22 cellular contexts compared by ENCODE assay signal in genomic region chr1:44108241-44108640, GRCh38. TPM values are rescaled to one million over a fixed set of nuclear protein-coding genes. Genes with fewer than 3 reads are reported as not detected.
DNase-seq lines count a peak whose midpoint lies in the region; ATAC-seq, FAIRE-seq and TF ChIP-seq lines count a peak whose summit lies in the region.
"Had no signal": no experiment of that assay in that cellular context is flagged by ENCODE, and none has a peak within 500 bp of the region (broad histone marks: within the 10 kb centered on the region; RNA-seq: fewer than 3 reads in every experiment).

No MANE protein-coding gene starts in this region.

- H3K27me3 ChIP-seq in IMR-90 (ENCODE audit: control insufficient read depth, insufficient read depth, low read length), result no peaks in the 10 kb centered on the region; the same call in 1 of the 2 replicates
- peaks cover 34 to 40% of the 10 kb centered on the region in 2 experiments for H3K27me3 ChIP-seq in K562 (ENCODE audit: control insufficient read depth in 2 of 2, insufficient read depth in 2 of 2, low read length in 2 of 2)
- H3K27me3 ChIP-seq: upper lobe of left lung had no signal

- H4K20me1 ChIP-seq in IMR-90 (ENCODE audit: insufficient read depth, low read length) (no peaks in the 10 kb centered on the region), K562 (replicated peaks; ENCODE audit: control insufficient read depth, insufficient read depth, low read length) (no peaks in the 10 kb centered on the region; the same call in 1 of the 2 replicates), OCI-LY7 (ENCODE audit: insufficient read depth, low read length) (no peaks in the 10 kb centered on the region)

- no peak overlapping the region for H2AK5ac ChIP-seq in IMR-90 (ENCODE audit: low read depth, low read length)

- TF ChIP-seq RAD21 in IMR-90 (IDR thresholded peaks at IDR 0.05; ENCODE audit: low read length) (no peak), K562 (CRISPR knock-in tag; conservative IDR thresholded peaks at IDR 0.05 in 1 of 2, IDR thresholded peaks at IDR 0.05 in 1 of 2) (no peak)

- peak overlapping the region; percentile 55 for H2AFZ ChIP-seq in IMR-90 (replicated peaks; ENCODE audit: low read length, poor library complexity)
- H2AFZ ChIP-seq in K562 (ENCODE audit: low read depth, low read length), result no peak overlapping the region
- H2AFZ ChIP-seq in OCI-LY7 (ENCODE audit: low read length), result no peak overlapping the region

- H3K9me2 ChIP-seq in OCI-LY7 (ENCODE audit: insufficient read depth, low read length), result no peaks in the 10 kb centered on the region

- in situ Hi-C loops in IMR-90 (cut with MboI; ENCODE audit: low sequenced_read_pairs) (no loop called here), K562 (cut with MboI) (no loop called here)

- no peaks in the 10 kb centered on the region for H3K36me3 ChIP-seq in IMR-90 (ENCODE audit: control insufficient read depth, insufficient read depth, low read length)
- no peaks in the 10 kb centered on the region for H3K36me3 ChIP-seq in K562 (ENCODE audit: control insufficient read depth, insufficient read depth, low read length)
- no peaks in the 10 kb centered on the region for H3K36me3 ChIP-seq in OCI-LY7 (ENCODE audit: insufficient read depth, low read length)
- H3K36me3 ChIP-seq: left ventricle myocardium inferior, spleen, upper lobe of left lung had no signal

- H3K14ac ChIP-seq in IMR-90 (replicated peaks; ENCODE audit: low read depth, low read length), result 0 out of 2 replicates have a peak overlapping the region, but pooled peaks have one; percentile 3

- no peak overlapping the region for H2BK120ac ChIP-seq in IMR-90 (ENCODE audit: low read depth, low read length)

- no peak overlapping the region for H3K9ac ChIP-seq in IMR-90 (ENCODE audit: low read depth, low read length)
- H3K9ac ChIP-seq in K562 (ENCODE audit: insufficient read depth in 1 of 2, low read depth in 2 of 2, low read length in 2 of 2), result no peak overlapping the region

- H3K9me1 ChIP-seq in IMR-90 (ENCODE audit: insufficient read depth, low read length), result no peaks in the 10 kb centered on the region
- no peaks in the 10 kb centered on the region for H3K9me1 ChIP-seq in K562 (ENCODE audit: control insufficient read depth, insufficient read depth, low read length)

- no peaks in the 10 kb centered on the region for H3K79me2 ChIP-seq in K562 (ENCODE audit: control insufficient read depth, insufficient read depth, low read length)
- H3K79me2 ChIP-seq in OCI-LY7 (ENCODE audit: insufficient read depth, low read depth, low read length), result no peaks in the 10 kb centered on the region

- H4K5ac ChIP-seq in IMR-90 (ENCODE audit: low read depth, low read length), result no peak overlapping the region

- no peak for TF ChIP-seq POLR2A in IMR-90 (IDR thresholded peaks at IDR 0.05; ENCODE audit: low read depth, low read length)
- TF ChIP-seq POLR2A in K562 (conservative IDR thresholded peaks at IDR 0.05), result no peak

- CTCF ChIA-PET in IMR-90 (lab: Yijun Ruan, JAX), result interaction anchor here (1.0 to 1.1 kb wide), 2 partner anchors 60 to 566 kb away, joined by 3 read pairs; partner anchors contain the start of genes ARMH1 and TMEM53
- CTCF ChIA-PET in K562 (lab: Yijun Ruan, JAX; ENCODE audit: low intra/inter-chr PET ratio), result no interaction called here
- CTCF ChIA-PET in OCI-LY7 (lab: Charles Lee; ENCODE audit: unreplicated experiment), result no interaction called here

- no peak overlapping the region for H2BK20ac ChIP-seq in IMR-90 (ENCODE audit: low read depth, low read length)

- H3K23ac ChIP-seq in IMR-90 (ENCODE audit: low read depth, low read length), result no peak overlapping the region

- no CpG with 5 or more reads among the region's 1 CpG for WGBS in IMR-90 (ENCODE audit: extremely low coverage in 2 of 2, insufficient read length in 1 of 2), 2 experiments
- WGBS in K562 (ENCODE audit: insufficient coverage, low coverage, missing lambda C conversion rate), result 5% methylated on average over 1 of the region's 1 CpG

- no peak overlapping the region for H2BK15ac ChIP-seq in IMR-90 (ENCODE audit: low read depth, low read length)

- H2AK9ac ChIP-seq in IMR-90 (replicated peaks; ENCODE audit: low read depth, low read length, poor library complexity), result no peak overlapping the region

- H3K4me3 Mint-ChIP-seq in CD14-positive monocyte, result no peak overlapping the region
- H3K4me3 Mint-ChIP-seq: activated CD8-positive, alpha-beta T cell treated with anti-CD3 and anti-CD28 coated beads, Interleukin-2, amount 10 ng/mL, durations not matched to agents 7 days and 5 days; dendritic cell treated with granulocyte-macrophage colony-stimulating factor and Interleukin-4, amounts not matched to agents 40 ng/mL and 50 ng/mL, for 4 days; T-cell had no signal

- no peak overlapping the region for H2BK5ac ChIP-seq in IMR-90 (ENCODE audit: low read depth, low read length, poor library complexity, severe bottlenecking)

- H3K27ac ChIP-seq in IMR-90 (ENCODE audit: insufficient read depth, low read length), result no peak overlapping the region
- no peak overlapping the region for H3K27ac ChIP-seq in K562 (ENCODE audit: extremely low read depth, low read depth, low read length)
- no peak overlapping the region for H3K27ac ChIP-seq in OCI-LY7 (ENCODE audit: low read depth, low read length, poor library complexity, severe bottlenecking)
- H3K27ac ChIP-seq: left ventricle myocardium inferior, spleen, upper lobe of left lung had no signal

- no peak for FAIRE-seq in K562 (lab: Jason Lieb, UNC)

- no peak overlapping the region for H4K8ac ChIP-seq in IMR-90 (ENCODE audit: low read depth in 2 of 2, low read length in 2 of 2)

- DNase-seq in AG08396 (ENCODE audit: low spot score) (peak; percentile 78), IMR-90 (peak; percentile 67), K562 (ENCODE audit: extremely low read depth in 1 of 4, low spot score in 3 of 4) (no peak), kidney glomerular epithelial cell (lab: John Stamatoyannopoulos, UW) (peak; percentile 56), NCI-H187 (lab: John Stamatoyannopoulos, UW) (no peak), OCI-LY7 (ENCODE audit: low spot score) (no peak), CD14-positive monocyte (ENCODE audit: low spot score) (no peak)
- DNase-seq: activated CD8-positive, alpha-beta T cell treated with anti-CD3 and anti-CD28 coated beads, Interleukin-2, amount 10 ng/mL, durations not matched to agents 7 days and 5 days; AML-193; DMS 273 treated with DMSO at 0.1 percent for 48 hours; left ventricle myocardium inferior; MM.1S; NCI-H2029; NCI-H526; spleen; stimulated activated naive CD4-positive, alpha-beta T cell; T-cell; upper lobe of left lung had no signal

- no peak overlapping the region for H3K56ac ChIP-seq in IMR-90 (ENCODE audit: extremely low read depth, insufficient read depth, low read length)

- intact Hi-C loops in IMR-90 (cut with micrococcal nuclease) (no loop called here), K562 (cut with micrococcal nuclease) (no loop called here), OCI-LY7 (cut with micrococcal nuclease; ENCODE audit: unreplicated experiment) (no loop called here), CD14-positive monocyte (cut with micrococcal nuclease) (no loop called here)

- H3K9me3 ChIP-seq in IMR-90 (ENCODE audit: control insufficient read depth, insufficient read depth, low read length) (no peaks in the 10 kb centered on the region), K562 (replicated peaks; ENCODE audit: control insufficient read depth, insufficient read depth, low read depth, low read length) (no peaks in the 10 kb centered on the region), OCI-LY7 (ENCODE audit: low read length) (no peaks in the 10 kb centered on the region)
- H3K9me3 ChIP-seq: left ventricle myocardium inferior, spleen, upper lobe of left lung had no signal

- peak; percentile 79 for ATAC-seq in IMR-90 (ENCODE audit: low read depth)
- no peak for ATAC-seq in K562
- ATAC-seq in HG02973 (IDR thresholded peaks at IDR 0.05; ENCODE audit: unreplicated experiment), result no peak
- ATAC-seq: activated CD8-positive, alpha-beta T cell treated with anti-CD3 and anti-CD28 coated beads, Interleukin-2, amount 10 ng/mL, durations not matched to agents 7 days and 5 days; Panc1; T-cell had no signal

- H3K4me1 ChIP-seq in IMR-90 (ENCODE audit: control insufficient read depth, insufficient read depth, low read length) (no peaks in the 10 kb centered on the region), K562 (replicated peaks in 1 of 2; ENCODE audit: control insufficient read depth in 2 of 2, insufficient read depth in 2 of 2, low read length in 2 of 2) (peaks cover 4 to 8% of the 10 kb centered on the region in 2 experiments; a peak in 3 of 5 replicates), OCI-LY7 (ENCODE audit: insufficient read depth, low read length, poor library complexity, severe bottlenecking) (no peaks in the 10 kb centered on the region)
- H3K4me1 ChIP-seq: left ventricle myocardium inferior, spleen, upper lobe of left lung had no signal

- no peak for TF ChIP-seq EP300 in K562 (IDR thresholded peaks at IDR 0.05; ENCODE audit: low read length)

- H3K4ac ChIP-seq in IMR-90 (ENCODE audit: low read depth, low read length), result no peak overlapping the region

- POLR2A ChIA-PET in IMR-90 (lab: Charles Lee; ENCODE audit: unreplicated experiment) (interaction anchor here (1.1 kb wide), 1 partner anchor 104 kb away, joined by 3 read pairs; no protein-coding TSS in a partner anchor), K562 (lab: Yijun Ruan, JAX) (interaction anchor here (0.7 to 1.6 kb wide), 6 partner anchors 9 to 247 kb away, joined by 3 to 7 read pairs (median 3); no protein-coding TSS in a partner anchor), OCI-LY7 (lab: Charles Lee) (interaction anchor here (0.7 kb wide), 1 partner anchor 119 kb away, joined by 5 read pairs; no protein-coding TSS in a partner anchor)

- H3K27ac Mint-ChIP-seq in CD14-positive monocyte, result no peak overlapping the region
- H3K27ac Mint-ChIP-seq: activated CD8-positive, alpha-beta T cell treated with anti-CD3 and anti-CD28 coated beads, Interleukin-2, amount 10 ng/mL, durations not matched to agents 7 days and 5 days; activated T-helper 2 cell treated with anti-CD3 and anti-CD28 coated beads, Interferon-gamma antibody, Interleukin-2, Interleukin-4, amounts not matched to agents 10 μg/mL and 5 μg/mL and 100 μg/mL, durations not matched to agents 14 hours and 24 hours and 36 hours; dendritic cell treated with granulocyte-macrophage colony-stimulating factor and Interleukin-4, amounts not matched to agents 40 ng/mL and 50 ng/mL, for 4 days; T-cell had no signal

- peaks cover 0 to 1% (median 0%) of the 10 kb centered on the region in 7 donors for H3K9me3 Mint-ChIP-seq in CD14-positive monocyte
- H3K9me3 Mint-ChIP-seq: activated T-helper 2 cell treated with anti-CD3 and anti-CD28 coated beads, Interferon-gamma antibody, Interleukin-2, Interleukin-4, amounts not matched to agents 10 μg/mL and 5 μg/mL and 100 μg/mL, durations not matched to agents 14 hours and 24 hours and 36 hours; dendritic cell treated with granulocyte-macrophage colony-stimulating factor and Interleukin-4, amounts not matched to agents 40 ng/mL and 50 ng/mL, for 4 days; T-cell had no signal

- BruUV-seq in IMR-90 (replicated peaks; lab: Mats Ljungman, UMichigan) (no TSS peak), K562 (replicated peaks; lab: Mats Ljungman, UMichigan) (no TSS peak), OCI-LY7 (replicated peaks; lab: Mats Ljungman, UMichigan) (no TSS peak)

- TF ChIP-seq CTCF in IMR-90 (conservative IDR thresholded peaks at IDR 0.05; ENCODE audit: low read depth, low read length) (no peak), K562 (IDR thresholded peaks at IDR 0.05 in 2 of 3, conservative IDR thresholded peaks at IDR 0.05 in 1 of 3; ENCODE audit: insufficient read depth in 2 of 3, low read depth in 1 of 3, low read length in 3 of 3) (no peak), OCI-LY7 (conservative IDR thresholded peaks at IDR 0.05; ENCODE audit: low read length) (no peak), CD14-positive monocyte (IDR thresholded peaks at IDR 0.05) (no peak)

- peaks cover 4 to 14% (median 6%) of the 10 kb centered on the region in 3 donors for H3K27me3 Mint-ChIP-seq in CD14-positive monocyte (ENCODE audit: low read depth in 3 of 3)

- no peaks in the 10 kb centered on the region for H3K4me1 Mint-ChIP-seq in CD14-positive monocyte
- H3K4me1 Mint-ChIP-seq: T-cell had no signal

- no peak overlapping the region for H3K18ac ChIP-seq in IMR-90 (ENCODE audit: low read depth, low read length)

- H3K4me2 ChIP-seq in IMR-90 (ENCODE audit: low read depth, low read length) (no peak overlapping the region), K562 (ENCODE audit: insufficient read depth, low read length) (no peak overlapping the region), OCI-LY7 (ENCODE audit: low read length) (no peak overlapping the region)

- no peaks in the 10 kb centered on the region for H3K79me1 ChIP-seq in IMR-90 (ENCODE audit: low read depth in 1 of 2, low read length in 2 of 2)

- no peaks in the 10 kb centered on the region for H3K36me3 Mint-ChIP-seq in CD14-positive monocyte
- H3K36me3 Mint-ChIP-seq: T-cell had no signal

- H3K4me3 ChIP-seq in IMR-90 (ENCODE audit: insufficient read depth, low read depth, low read length) (no peak overlapping the region), K562 (no peak overlapping the region), OCI-LY7 (ENCODE audit: low read depth, low read length, poor library complexity, severe bottlenecking) (no peak overlapping the region)
- H3K4me3 ChIP-seq: left ventricle myocardium inferior, spleen, upper lobe of left lung had no signal

- no peak overlapping the region for H4K91ac ChIP-seq in IMR-90 (ENCODE audit: insufficient read depth, low read depth, low read length)

- dilution Hi-C loops in IMR-90 (cut with HindIII; ENCODE audit: low sequenced_read_pairs, unreplicated experiment), result no loop called here

RNA-seq across cellular contexts. Expression of gene KLF17, which starts 10.4 kb away (rescaled TPM):
- total RNA-seq in IMR-90 (2012; rRNA removed) (0.28 and 0.36 TPM in 2 replicates), K562 (2014; rRNA removed) (not detected in 2 replicates), K562 (2014; rRNA removed; fragmentation: Illumina TruSeq; extraction: Trizol) (not detected in 2 replicates), K562 (2015; rRNA removed; fragmentation: Illumina TruSeq; extraction: Trizol) (not detected in 2 replicates), K562 (2021) (not detected in 2 replicates), OCI-LY7 (2022) (not detected in 2 replicates)
- polyA plus RNA-seq in IMR-90 (2012; rRNA removed) (0.14 and 0.17 TPM in 2 replicates), K562 (2011; rRNA removed) (0.13 TPM in 1 of 2 replicates, not detected in the other), K562 (2014; fragmentation: Illumina TruSeq; extraction: Trizol) (not detected in 2 replicates), K562 (2014; fragmentation: Nextera tagmentation; extraction: Ambion mirVana) (under 1 TPM in 1 of 2 experiments, not detected in 1; 0.01 TPM), K562 (2014; rRNA removed) (0.24 TPM in 1 of 2 replicates, not detected in the other), CD14-positive monocyte (not detected)
- 0.05 and 0.08 TPM in 2 replicates for polyA plus RNA-seq in IMR-90 (2012; cell fraction: cytosol; rRNA removed)
- 0.16 and 0.32 TPM in 2 replicates for polyA plus RNA-seq in IMR-90 (2012; cell fraction: nucleus; rRNA removed; ENCODE audit: low replicate concordance)
- total RNA-seq in K562 (2011; cell fraction: chromatin; rRNA removed; ENCODE audit: low replicate concordance), result not detected in 2 replicates
- total RNA-seq in K562 (2011; cell fraction: nucleolus; rRNA removed), result 0.13 TPM in 1 of 2 replicates, not detected in the other
- total RNA-seq in K562 (2011; cell fraction: nucleoplasm; rRNA removed), result not detected in 2 replicates
- polyA plus RNA-seq in K562 (2011; cell fraction: cytosol; rRNA removed), result not detected in 2 replicates
- polyA plus RNA-seq in K562 (2011; cell fraction: nucleus; rRNA removed), result not detected in 2 replicates
- polyA plus RNA-seq in K562 (2012), result 0.04 TPM in 1 of 2 replicates, not detected in the other
- polyA minus RNA-seq in K562 (2011; rRNA and poly(A)+ RNA removed), result not detected in 2 replicates
- not detected in 2 replicates for polyA minus RNA-seq in K562 (2011; cell fraction: cytosol; rRNA and poly(A)+ RNA removed)
- not detected in 2 replicates for polyA minus RNA-seq in K562 (2011; cell fraction: nucleus; rRNA and poly(A)+ RNA removed)
- total RNA-seq in OCI-LY7 (2014; rRNA removed; shearing (Covaris generic)), result not detected in 2 replicates
- total RNA-seq: activated CD8-positive, alpha-beta T cell treated with anti-CD3 and anti-CD28 coated beads, Interleukin-2, amount 10 ng/mL, durations not matched to agents 7 days and 5 days; activated T-helper 2 cell treated with anti-CD3 and anti-CD28 coated beads, Interferon-gamma antibody, Interleukin-2, Interleukin-4, amounts not matched to agents 10 μg/mL and 5 μg/mL and 100 μg/mL, durations not matched to agents 14 hours and 24 hours and 36 hours; left ventricle myocardium inferior; T-cell had no signal
- polyA plus RNA-seq: spleen had no signal

RNA-seq across cellular contexts. Expression of gene KLF18, which starts 33.2 kb away (rescaled TPM):
- total RNA-seq in IMR-90 (2012; rRNA removed) (not detected in 2 replicates), K562 (2014; rRNA removed) (not detected in 2 replicates), K562 (2014; rRNA removed; fragmentation: Illumina TruSeq; extraction: Trizol) (not detected in 2 replicates), K562 (2015; rRNA removed; fragmentation: Illumina TruSeq; extraction: Trizol) (not detected in 2 replicates), K562 (2021) (not detected in 2 replicates), OCI-LY7 (2022) (not detected in 2 replicates)
- polyA plus RNA-seq in IMR-90 (2012; rRNA removed) (not detected in 2 replicates), K562 (2011; rRNA removed) (not detected in 2 replicates), K562 (2014; fragmentation: Illumina TruSeq; extraction: Trizol) (not detected in 2 replicates), K562 (2014; fragmentation: Nextera tagmentation; extraction: Ambion mirVana) (not detected), K562 (2014; rRNA removed) (not detected in 2 replicates), CD14-positive monocyte (not detected)
- not detected in 2 replicates for polyA plus RNA-seq in IMR-90 (2012; cell fraction: cytosol; rRNA removed)
- polyA plus RNA-seq in IMR-90 (2012; cell fraction: nucleus; rRNA removed; ENCODE audit: low replicate concordance), result not detected in 2 replicates
- total RNA-seq in K562 (2011; cell fraction: chromatin; rRNA removed; ENCODE audit: low replicate concordance), result not detected in 2 replicates
- not detected in 2 replicates for total RNA-seq in K562 (2011; cell fraction: nucleolus; rRNA removed)
- total RNA-seq in K562 (2011; cell fraction: nucleoplasm; rRNA removed), result not detected in 2 replicates
- polyA plus RNA-seq in K562 (2011; cell fraction: cytosol; rRNA removed), result not detected in 2 replicates
- not detected in 2 replicates for polyA plus RNA-seq in K562 (2011; cell fraction: nucleus; rRNA removed)
- not detected in 2 replicates for polyA plus RNA-seq in K562 (2012)
- polyA minus RNA-seq in K562 (2011; rRNA and poly(A)+ RNA removed), result not detected in 2 replicates
- not detected in 2 replicates for polyA minus RNA-seq in K562 (2011; cell fraction: cytosol; rRNA and poly(A)+ RNA removed)
- polyA minus RNA-seq in K562 (2011; cell fraction: nucleus; rRNA and poly(A)+ RNA removed), result not detected in 2 replicates
- total RNA-seq in OCI-LY7 (2014; rRNA removed; shearing (Covaris generic)), result not detected in 2 replicates
- total RNA-seq: activated CD8-positive, alpha-beta T cell treated with anti-CD3 and anti-CD28 coated beads, Interleukin-2, amount 10 ng/mL, durations not matched to agents 7 days and 5 days; activated T-helper 2 cell treated with anti-CD3 and anti-CD28 coated beads, Interferon-gamma antibody, Interleukin-2, Interleukin-4, amounts not matched to agents 10 μg/mL and 5 μg/mL and 100 μg/mL, durations not matched to agents 14 hours and 24 hours and 36 hours; left ventricle myocardium inferior; spleen; T-cell; upper lobe of left lung had no signal
- polyA plus RNA-seq: spleen had no signal

Comparison
In these comparisons a context has a peak if more than half of its experiments do, and no peak if none do; other contexts are left out.
1. DNase-seq: peak in AG08396 (single experiment), IMR-90 (single experiment) and kidney glomerular epithelial cell (single experiment); none in K562 (0 of 4), NCI-H187 (0 of 2), OCI-LY7 (single experiment) and CD14-positive monocyte (single experiment).